11 cellular contexts compared by ENCODE assay signal in genomic region chr1:23585321-23586022, GRCh38. TPM values are rescaled to one million over a fixed set of nuclear protein-coding genes. Genes with fewer than 3 reads are reported as not detected.
DNase-seq lines count a peak whose midpoint lies in the region; ATAC-seq and TF ChIP-seq lines count a peak whose summit lies in the region.
"Had no signal": no experiment of that assay in that cellular context is flagged by ENCODE, and none has a peak within 500 bp of the region (broad histone marks: within the 10 kb centered on the region; RNA-seq: fewer than 3 reads in every experiment).

No MANE protein-coding gene starts in this region.

- peaks cover 3% of the 10 kb centered on the region for H3K27me3 Mint-ChIP-seq in WTC11 (ENCODE audit: low read depth)
- H3K27me3 Mint-ChIP-seq in activated CD8-positive, alpha-beta memory T cell treated with anti-CD3 and anti-CD28 coated beads, Interleukin-2, amount 10 ng/mL, durations not matched to agents 7 days and 5 days: peaks cover 7% of the 10 kb centered on the region

- H3K4me1 ChIP-seq in GM23248 (ENCODE audit: insufficient read depth) (peaks cover 16% of the 10 kb centered on the region), smooth muscle cell (ENCODE audit: low read depth) (peaks cover 22% of the 10 kb centered on the region)

- H3K9ac ChIP-seq in GM23248: peak overlapping the region; percentile 65
- H3K9ac ChIP-seq in smooth muscle cell (ENCODE audit: low read depth): peak overlapping the region; percentile 74

- H4K20me1 ChIP-seq in GM23248 (ENCODE audit: insufficient read depth) (no peaks in the 10 kb centered on the region), smooth muscle cell (ENCODE audit: low read depth) (no peaks in the 10 kb centered on the region)

- no peaks in the 10 kb centered on the region for H3K36me3 ChIP-seq in GM23248 (ENCODE audit: low read depth)
- no peaks in the 10 kb centered on the region for H3K36me3 ChIP-seq in smooth muscle cell (ENCODE audit: low read depth)

- no peak for ATAC-seq in WTC11
- ATAC-seq in activated CD8-positive, alpha-beta memory T cell treated with anti-CD3 and anti-CD28 coated beads, Interleukin-2, amount 10 ng/mL, durations not matched to agents 7 days and 5 days: no peak

- H3F3A ChIP-seq in GM23248 (ENCODE audit: insufficient read depth) (peaks cover 14% of the 10 kb centered on the region), smooth muscle cell (ENCODE audit: low read depth) (peaks cover 27% of the 10 kb centered on the region)

- no peak overlapping the region for H3K27ac Mint-ChIP-seq in WTC11
- H3K27ac Mint-ChIP-seq in activated CD8-positive, alpha-beta memory T cell treated with anti-CD3 and anti-CD28 coated beads, Interleukin-2, amount 10 ng/mL, durations not matched to agents 7 days and 5 days: no peak overlapping the region
- H3K27ac Mint-ChIP-seq: H9 had no signal

- CTCF ChIA-PET in WTC11 (lab: Charles Lee): interaction anchor here (1.1 to 1.2 kb wide), 2 partner anchors 13 to 52 kb away, joined by 3 to 6 read pairs; no protein-coding TSS in a partner anchor
- CTCF ChIA-PET in activated CD8-positive, alpha-beta memory T cell treated with anti-CD3 and anti-CD28 coated beads, Interleukin-2, amount 10 ng/mL, durations not matched to agents 7 days and 5 days (lab: Charles Lee): interaction anchor here (1.1 to 1.5 kb wide), 2 partner anchors 49 to 52 kb away, joined by 3 to 4 read pairs; no protein-coding TSS in a partner anchor

- WGBS in GM23248 (ENCODE audit: low coverage in 1 of 2, low lambda C conversion rate in 2 of 2, missing lambda C conversion rate in 2 of 2), 2 experiments: 20 to 23% methylated on average over 10 of the region's 10 CpGs
- 14% methylated on average over 10 of the region's 10 CpGs for WGBS in smooth muscle cell (ENCODE audit: low lambda C conversion rate)

- in situ Hi-C loops in GM23248 (cut with MboI): no loop called here

- H3K9me3 ChIP-seq in GM23248 (ENCODE audit: low read depth): no peaks in the 10 kb centered on the region
- no peaks in the 10 kb centered on the region for H3K9me3 ChIP-seq in smooth muscle cell (replicated peaks; ENCODE audit: low read depth)

- POLR2A ChIA-PET in WTC11 (lab: Charles Lee): interaction anchor here (0.8 kb wide), 1 partner anchor 32 kb away, joined by 3 read pairs; no protein-coding TSS in a partner anchor

- no peaks in the 10 kb centered on the region for H3K79me2 ChIP-seq in GM23248 (ENCODE audit: insufficient read depth)
- H3K79me2 ChIP-seq in smooth muscle cell (ENCODE audit: low read depth): no peaks in the 10 kb centered on the region

- no peak overlapping the region for H3K4me3 Mint-ChIP-seq in WTC11
- H3K4me3 Mint-ChIP-seq in activated CD8-positive, alpha-beta memory T cell treated with anti-CD3 and anti-CD28 coated beads, Interleukin-2, amount 10 ng/mL, durations not matched to agents 7 days and 5 days: no peak overlapping the region
- H3K4me3 Mint-ChIP-seq: H9 had no signal

- no peaks in the 10 kb centered on the region for H3K9me3 Mint-ChIP-seq in WTC11
- H3K9me3 Mint-ChIP-seq in activated CD8-positive, alpha-beta memory T cell treated with anti-CD3 and anti-CD28 coated beads, Interleukin-2, amount 10 ng/mL, durations not matched to agents 7 days and 5 days (ENCODE audit: low read depth): no peaks in the 10 kb centered on the region
- H3K9me3 Mint-ChIP-seq: H9 had no signal

- peak overlapping the region; percentile 94 for H3K27ac ChIP-seq in GM23248
- peak overlapping the region; percentile 97 for H3K27ac ChIP-seq in smooth muscle cell (ENCODE audit: low read depth)

- DNase-seq in GM23248 (peak; percentile 98), RPMI7951 (ENCODE audit: low read depth) (peak; percentile 94), fibroblast of the aortic adventitia (ENCODE audit: low read depth) (peak; percentile 97), smooth muscle cell (lab: John Stamatoyannopoulos, UW; ENCODE audit: unreplicated experiment) (no peak), WTC11 (ENCODE audit: low spot score) (no peak), foreskin melanocyte (no peak), pons (ENCODE audit: low spot score) (no peak)
- DNase-seq in activated CD8-positive, alpha-beta memory T cell treated with anti-CD3 and anti-CD28 coated beads, Interleukin-2, amount 10 ng/mL, durations not matched to agents 7 days and 5 days: no peak
- DNase-seq: anterior cingulate cortex; H9; stimulated activated CD4-positive, alpha-beta T cell treated with anti-CD3 and anti-CD28 coated beads, Interleukin-12 subunit alpha, Interleukin-12 subunit beta, amount 100 ng/mL, for 4 hours had no signal

- H3K9me2 ChIP-seq in GM23248 (ENCODE audit: insufficient read depth): no peaks in the 10 kb centered on the region

- H2AFZ ChIP-seq in GM23248 (0 out of 2 replicates have a peak overlapping the region, but pooled peaks have one; percentile 26), smooth muscle cell (ENCODE audit: low read depth) (no peak overlapping the region)

- TF ChIP-seq CTCF in fibroblast of the aortic adventitia (IDR thresholded peaks at IDR 0.05; ENCODE audit: insufficient read depth, low read length) (no peak), smooth muscle cell (IDR thresholded peaks at IDR 0.05; ENCODE audit: borderline replicate concordance, insufficient read depth, poor library complexity, severe bottlenecking) (no peak), WTC11 (IDR thresholded peaks at IDR 0.05) (no peak)

- H3K36me3 Mint-ChIP-seq in WTC11: no peaks in the 10 kb centered on the region
- H3K36me3 Mint-ChIP-seq in activated CD8-positive, alpha-beta memory T cell treated with anti-CD3 and anti-CD28 coated beads, Interleukin-2, amount 10 ng/mL, durations not matched to agents 7 days and 5 days: no peaks in the 10 kb centered on the region

- peaks cover 27% of the 10 kb centered on the region for H3K4me1 Mint-ChIP-seq in WTC11
- H3K4me1 Mint-ChIP-seq in activated CD8-positive, alpha-beta memory T cell treated with anti-CD3 and anti-CD28 coated beads, Interleukin-2, amount 10 ng/mL, durations not matched to agents 7 days and 5 days: peaks cover 7% of the 10 kb centered on the region

- H3K27me3 ChIP-seq in GM23248 (replicated peaks; ENCODE audit: insufficient read depth) (no peaks in the 10 kb centered on the region), smooth muscle cell (ENCODE audit: low read depth) (no peaks in the 10 kb centered on the region)

- 0 out of 2 replicates have a peak overlapping the region, but pooled peaks have one; percentile 28 for H3K4me3 ChIP-seq in GM23248
- H3K4me3 ChIP-seq in fibroblast of the aortic adventitia (ENCODE audit: low read depth, low read length): no peak overlapping the region
- no peak overlapping the region for H3K4me3 ChIP-seq in smooth muscle cell

- H3K4me2 ChIP-seq in GM23248 (ENCODE audit: unreplicated experiment): peak overlapping the region; percentile 58
- H3K4me2 ChIP-seq in smooth muscle cell: peak overlapping the region; percentile 53

TF ChIP-seq in WTC11, 78 proteins besides CTCF, POLR2A, EP300 and RAD21 (continues in another document):
- no peak for TF ChIP-seq ZNF232 (CRISPR knock-in tag; IDR thresholded peaks at IDR 0.05)
- no peak for TF ChIP-seq EMX1 (CRISPR knock-in tag; IDR thresholded peaks at IDR 0.05)
- no peak for TF ChIP-seq STAT6 (CRISPR knock-in tag; conservative IDR thresholded peaks at IDR 0.05; ENCODE audit: low read depth)
- TF ChIP-seq ZBTB21 (CRISPR knock-in tag; IDR thresholded peaks at IDR 0.05; ENCODE audit: borderline replicate concordance): no peak
- TF ChIP-seq RORB (CRISPR knock-in tag; IDR thresholded peaks at IDR 0.05): no peak

RNA-seq across cellular contexts. Expression of gene ID3, which starts 26.2 kb away (rescaled TPM):
- total RNA-seq in GM23248 (2014; rRNA removed; shearing (Covaris generic)): 332 and 376 TPM in 2 replicates
- polyA plus RNA-seq in GM23248 (2016; fragmentation: Nextera tagmentation; extraction: Ambion mirVana) (680 and 684 TPM in 2 replicates), smooth muscle cell (929 and 1,018 TPM in 2 replicates)
- 83.1 and 90.8 TPM in 2 replicates for total RNA-seq in RPMI7951 (2014; rRNA removed; shearing (Covaris generic))
- total RNA-seq in fibroblast of the aortic adventitia (ENCODE audit: low replicate concordance) (51.8 and 673 TPM in 2 replicates), smooth muscle cell (629 and 752 TPM in 2 replicates), WTC11 (2021) (168 to 278 TPM (median 273 TPM) in 3 replicates)
- total RNA-seq in activated CD8-positive, alpha-beta memory T cell treated with anti-CD3 and anti-CD28 coated beads, Interleukin-2, amount 10 ng/mL, durations not matched to agents 7 days and 5 days: 10 to 100 TPM; 14.4 to 34.2 TPM

RNA-seq across cellular contexts. Expression of gene E2F2, which starts 54.4 kb away (rescaled TPM):
- 1.1 and 1.2 TPM in 2 replicates for total RNA-seq in GM23248 (2014; rRNA removed; shearing (Covaris generic))
- polyA plus RNA-seq in GM23248 (2016; fragmentation: Nextera tagmentation; extraction: Ambion mirVana) (0.20 and 0.51 TPM in 2 replicates), smooth muscle cell (1.4 and 2.1 TPM in 2 replicates)
- 4.2 and 4.7 TPM in 2 replicates for total RNA-seq in RPMI7951 (2014; rRNA removed; shearing (Covaris generic))
- total RNA-seq in fibroblast of the aortic adventitia (ENCODE audit: low replicate concordance) (5.6 TPM in 1 of 2 replicates, not detected in the other), smooth muscle cell (0.63 and 1.2 TPM in 2 replicates), WTC11 (2021) (4.9 to 5.6 TPM (median 5.4 TPM) in 3 replicates)
- total RNA-seq in activated CD8-positive, alpha-beta memory T cell treated with anti-CD3 and anti-CD28 coated beads, Interleukin-2, amount 10 ng/mL, durations not matched to agents 7 days and 5 days: 100 to 1,000 TPM in 1 of 2 experiments, 10 to 100 TPM in 1; 77.4 to 103 TPM

Comparison
In these comparisons a context has a peak if more than half of its experiments do, and no peak if none do; other contexts are left out.
1. DNase-seq: peak in GM23248 (single experiment), RPMI7951 (single experiment) and fibroblast of the aortic adventitia (single experiment); none in smooth muscle cell (single experiment), WTC11 (single experiment), foreskin melanocyte (single experiment), activated CD8-positive, alpha-beta memory T cell treated with anti-CD3 and anti-CD28 coated beads, Interleukin-2, amount 10 ng/mL, durations not matched to agents 7 days and 5 days (single experiment) and pons (single experiment).
2. RNA of gene E2F2, which starts 54.4 kb away (total RNA-seq): 77.4 to 103 TPM in activated CD8-positive, alpha-beta memory T cell treated with anti-CD3 and anti-CD28 coated beads, Interleukin-2, amount 10 ng/mL, durations not matched to agents 7 days and 5 days; 4.9 to 5.6 TPM in WTC11, 5.6 TPM in fibroblast of the aortic adventitia, 4.2 to 4.7 TPM in RPMI7951, 1.1 to 1.2 TPM in GM23248 and 0.63 to 1.2 TPM in smooth muscle cell; every median in the first group is over 10 times any median in the second.